Comparison of ENCODE assay signal across 8 cellular contexts in genomic region chr9:128947423-128948310, GRCh38. TPM values are rescaled to one million over a fixed set of nuclear protein-coding genes. Genes with fewer than 3 reads are reported as not detected.
DNase-seq lines count a peak whose midpoint lies in the region; ATAC-seq, FAIRE-seq and TF ChIP-seq lines count a peak whose summit lies in the region.

Gene DOLK (minus strand): TSS chr9:128947603. CDS start chr9:128947303, 300 bp downstream.
Gene NUP188 (plus strand): TSS chr9:128947699. CDS start chr9:128947720, 21 bp downstream.

- peaks cover 37% of the 10 kb centered on the region for H3K36me3 Mint-ChIP-seq in activated CD4-positive, alpha-beta T cell treated with anti-CD3 and anti-CD28 coated beads, Interleukin-2, amount 10 ng/mL, durations not matched to agents 24 days and 14 days (ENCODE audit: low read depth)

- DNase-seq in BJ (ENCODE audit: low read depth) (peak; percentile 26), GM19239 (ENCODE audit: insufficient read length, low spot score) (peak; percentile 96), NCI-H526 (lab: John Stamatoyannopoulos, UW) (peak; percentile 51 to 90), coronary artery (ENCODE audit: low spot score) (peak; percentile 96), left kidney (ENCODE audit: low read depth, low spot score) (peak; percentile 98)
- peak; percentile 100 for DNase-seq in activated CD4-positive, alpha-beta T cell treated with anti-CD3 and anti-CD28 coated beads, Interleukin-2, amount 10 ng/mL, durations not matched to agents 24 days and 14 days
- DNase-seq in stimulated activated CD4-positive, alpha-beta T cell treated with anti-CD3 and anti-CD28 coated beads, Interleukin-1b, Interleukin-23, amount 100 ng/mL, for 48 hours, result peak; percentile 98

- H3K27me3 Mint-ChIP-seq in activated CD4-positive, alpha-beta T cell treated with anti-CD3 and anti-CD28 coated beads, Interleukin-2, amount 10 ng/mL, durations not matched to agents 24 days and 14 days, result no peaks in the 10 kb centered on the region

- no peaks in the 10 kb centered on the region for H3K9me3 Mint-ChIP-seq in activated CD4-positive, alpha-beta T cell treated with anti-CD3 and anti-CD28 coated beads, Interleukin-2, amount 10 ng/mL, durations not matched to agents 24 days and 14 days

- CTCF ChIA-PET in BJ (lab: Yijun Ruan, JAX), result interaction anchor here (1.4 kb wide), 1 partner anchor 60 kb away, joined by 4 read pairs; no protein-coding TSS in a partner anchor

- peak within 1 kb of the TSS; percentile 99 for H3K27ac Mint-ChIP-seq in activated CD4-positive, alpha-beta T cell treated with anti-CD3 and anti-CD28 coated beads, Interleukin-2, amount 10 ng/mL, durations not matched to agents 24 days and 14 days

- intact Hi-C loops in activated CD4-positive, alpha-beta T cell treated with anti-CD3 and anti-CD28 coated beads, Interleukin-2, amount 10 ng/mL, durations not matched to agents 24 days and 14 days (cut with micrococcal nuclease), result loop anchor here (1.0 to 5.0 kb wide), 4 partner anchors 66 to 395 kb away; partner anchors contain the start of genes KYAT1, SET, SH3GLB2 and SPTAN1

- peak within 1 kb of the TSS; percentile 92 to 98 for H3K27ac ChIP-seq in coronary artery

- peak; percentile 71 for ATAC-seq in HG03442 (IDR thresholded peaks at IDR 0.05; ENCODE audit: unreplicated experiment)

- no peak for TF ChIP-seq CTCF in BJ (IDR thresholded peaks at IDR 0.05; ENCODE audit: insufficient read depth, low read depth, low read length)
- TF ChIP-seq CTCF in coronary artery (IDR thresholded peaks at IDR 0.05), result no peak

- H3K27me3 ChIP-seq in BJ (ENCODE audit: control insufficient read depth, insufficient read depth, low read length), result no peaks in the 10 kb centered on the region

- H3K4me3 ChIP-seq in BJ (ENCODE audit: low read depth, low read length), result peak within 1 kb of the TSS; percentile 82
- peak within 1 kb of the TSS; percentile 94 for H3K4me3 ChIP-seq in coronary artery

- FAIRE-seq in GM19239 (lab: Jason Lieb, UNC), result peak; percentile 80

- POLR2A ChIA-PET in BJ (lab: Charles Lee), result interaction anchor here (0.6 kb wide), 1 partner anchor 223 kb away, joined by 3 read pairs; no protein-coding TSS in a partner anchor

- H3K36me3 ChIP-seq in BJ (ENCODE audit: control insufficient read depth, insufficient read depth, low read length), result no peaks in the 10 kb centered on the region

- peak within 1 kb of the TSS; percentile 92 for H3K4me3 Mint-ChIP-seq in activated CD4-positive, alpha-beta T cell treated with anti-CD3 and anti-CD28 coated beads, Interleukin-2, amount 10 ng/mL, durations not matched to agents 24 days and 14 days

- H3K4me1 Mint-ChIP-seq in activated CD4-positive, alpha-beta T cell treated with anti-CD3 and anti-CD28 coated beads, Interleukin-2, amount 10 ng/mL, durations not matched to agents 24 days and 14 days, result peaks cover 33% of the 10 kb centered on the region

RNA-seq across cellular contexts. Expression of gene DOLK, which starts in this region (rescaled TPM):
- polyA plus RNA-seq in BJ (2011; rRNA removed), result 37.2 and 47.0 TPM in 2 replicates
- 22.5 and 38.5 TPM in 2 replicates for polyA minus RNA-seq in BJ (2011; rRNA and poly(A)+ RNA removed)
- 15.2 and 15.9 TPM in 2 replicates for total RNA-seq in activated CD4-positive, alpha-beta T cell treated with anti-CD3 and anti-CD28 coated beads, Interleukin-2, amount 10 ng/mL, durations not matched to agents 24 days and 14 days

RNA-seq across cellular contexts. Expression of gene NUP188, which starts in this region (rescaled TPM):
- 34.9 and 49.2 TPM in 2 replicates for polyA plus RNA-seq in BJ (2011; rRNA removed)
- polyA minus RNA-seq in BJ (2011; rRNA and poly(A)+ RNA removed), result 83.1 and 96.7 TPM in 2 replicates
- total RNA-seq in activated CD4-positive, alpha-beta T cell treated with anti-CD3 and anti-CD28 coated beads, Interleukin-2, amount 10 ng/mL, durations not matched to agents 24 days and 14 days, result 162 and 176 TPM in 2 replicates

Comparison
In these comparisons a context has a peak if more than half of its experiments do, and no peak if none do; other contexts are left out.
1. Peak in every context shown above with its lines: DNase-seq, ATAC-seq, H3K4me3 ChIP-seq and H3K27ac ChIP-seq.
2. DNase-seq: peak in every context shown above with its lines; median percentile 100 in activated CD4-positive, alpha-beta T cell treated with anti-CD3 and anti-CD28 coated beads, Interleukin-2, amount 10 ng/mL, durations not matched to agents 24 days and 14 days; 98 in left kidney; 98 in stimulated activated CD4-positive, alpha-beta T cell treated with anti-CD3 and anti-CD28 coated beads, Interleukin-1b, Interleukin-23, amount 100 ng/mL, for 48 hours; 96 in GM19239; 96 in coronary artery; 70 in NCI-H526; 26 in BJ.